ENCODE assay signal across 7 cellular contexts in the genomic region with DNA sequence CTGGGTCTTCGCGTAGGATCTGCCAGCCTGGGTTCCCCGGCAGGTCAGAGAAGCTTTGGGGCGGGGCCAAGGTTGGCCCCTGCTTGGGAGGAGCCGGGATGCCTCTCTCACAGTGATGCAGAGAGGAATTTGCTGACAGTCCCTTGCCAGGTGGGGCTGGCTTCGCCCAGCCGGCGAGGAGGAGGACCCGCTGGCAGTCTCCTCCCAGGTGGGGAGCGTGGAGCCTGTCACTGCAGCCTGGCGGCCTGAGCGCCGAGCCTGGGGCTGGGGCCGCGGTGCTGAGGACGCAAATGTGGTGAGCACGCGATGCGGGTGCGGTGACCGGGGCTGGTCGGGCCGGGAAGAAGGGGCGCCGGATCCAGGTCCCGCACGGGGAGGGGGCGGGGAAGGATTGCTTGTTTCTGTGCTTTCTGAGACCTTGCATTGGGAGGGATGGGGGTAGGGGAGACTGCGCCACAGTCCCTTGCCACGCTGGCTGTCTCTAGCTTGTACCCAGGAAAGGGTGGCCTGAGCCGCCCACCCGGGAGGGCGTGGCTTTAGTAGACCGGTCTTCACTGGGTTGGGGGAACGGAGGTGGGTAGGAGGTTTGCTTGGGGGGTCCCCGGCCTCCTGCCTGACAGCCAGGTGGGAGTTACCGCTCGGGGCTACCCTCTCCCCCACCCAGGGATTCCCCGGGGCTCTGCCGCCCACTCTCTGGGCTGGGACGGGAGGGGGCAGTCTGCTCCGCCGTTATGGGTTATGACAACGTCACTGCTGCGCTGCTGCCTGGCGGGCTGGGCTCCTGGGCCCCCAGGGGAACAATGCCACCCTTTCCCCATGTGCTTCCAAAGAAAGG. TPM values are rescaled to one million over a fixed set of nuclear protein-coding genes. Genes with fewer than 3 reads are reported as not detected.
A peak's percentile ranks its signal among the peaks of the same experiment; 100 is the strongest.
DNase-seq lines count a peak whose midpoint lies in the region; ATAC-seq and TF ChIP-seq lines count a peak whose summit lies in the region.

A gene with protein sequence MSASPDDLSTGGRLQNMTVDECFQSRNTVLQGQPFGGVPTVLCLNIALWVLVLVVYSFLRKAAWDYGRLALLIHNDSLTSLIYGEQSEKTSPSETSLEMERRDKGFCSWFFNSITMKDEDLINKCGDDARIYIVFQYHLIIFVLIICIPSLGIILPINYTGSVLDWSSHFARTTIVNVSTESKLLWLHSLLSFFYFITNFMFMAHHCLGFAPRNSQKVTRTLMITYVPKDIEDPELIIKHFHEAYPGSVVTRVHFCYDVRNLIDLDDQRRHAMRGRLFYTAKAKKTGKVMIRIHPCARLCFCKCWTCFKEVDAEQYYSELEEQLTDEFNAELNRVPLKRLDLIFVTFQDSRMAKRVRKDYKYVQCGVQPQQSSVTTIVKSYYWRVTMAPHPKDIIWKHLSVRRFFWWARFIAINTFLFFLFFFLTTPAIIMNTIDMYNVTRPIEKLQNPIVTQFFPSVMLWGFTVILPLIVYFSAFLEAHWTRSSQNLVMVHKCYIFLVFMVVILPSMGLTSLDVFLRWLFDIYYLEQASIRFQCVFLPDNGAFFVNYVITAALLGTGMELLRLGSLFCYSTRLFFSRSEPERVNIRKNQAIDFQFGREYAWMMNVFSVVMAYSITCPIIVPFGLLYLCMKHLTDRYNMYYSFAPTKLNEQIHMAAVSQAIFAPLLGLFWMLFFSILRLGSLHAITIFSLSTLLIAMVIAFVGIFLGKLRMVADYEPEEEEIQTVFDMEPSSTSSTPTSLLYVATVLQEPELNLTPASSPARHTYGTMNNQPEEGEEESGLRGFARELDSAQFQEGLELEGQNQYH (plus strand): TSS at position 196 of the 835 bp plus-strand sequence. CDS start 37,016 bp downstream, outside the sequence.

- H3K36me3 Mint-ChIP-seq in activated T-helper 2 cell treated with anti-CD3 and anti-CD28 coated beads, Interferon-gamma antibody, Interleukin-2, Interleukin-4, amounts not matched to agents 10 μg/mL and 5 μg/mL and 100 μg/mL, durations not matched to agents 14 hours and 24 hours and 36 hours (ENCODE audit: low read depth) = no peaks in the 10 kb centered on the region
- no peaks in the 10 kb centered on the region for H3K36me3 Mint-ChIP-seq in progenitor cell of endocrine pancreas (ENCODE audit: insufficient read depth)

- H3K27ac ChIP-seq in Panc1 (ENCODE audit: low read length) = no peak within 1 kb of the TSS

- in situ Hi-C loops in KBM-7 (cut with MboI; ENCODE audit: low pct_unique_long_range_greater_than_20kb, low sequenced_read_pairs) = no loop called here
- in situ Hi-C loops in Panc1 (cut with HindIII; ENCODE audit: low pct_unique_long_range_greater_than_20kb, low sequenced_read_pairs) = no loop called here

- DNase-seq in KBM-7 (peak; percentile 91), Panc1 (ENCODE audit: low read depth, low spot score) (no peak), Right ventricle myocardium superior (no peak), progenitor cell of endocrine pancreas (ENCODE audit: low spot score, unreplicated experiment) (peak; percentile 38)
- DNase-seq in activated T-helper 2 cell treated with anti-CD3 and anti-CD28 coated beads, Interferon-gamma antibody, Interleukin-2, Interleukin-4, amounts not matched to agents 10 μg/mL and 5 μg/mL and 100 μg/mL, durations not matched to agents 14 hours and 24 hours and 36 hours (ENCODE audit: low spot score) = peak; percentile 38

- peak; percentile 73 for ATAC-seq in GM19324 (IDR thresholded peaks at IDR 0.05; ENCODE audit: low FRiP score, unreplicated experiment)
- ATAC-seq in Panc1 = peak; percentile 95
- ATAC-seq in Right ventricle myocardium superior (ENCODE audit: poor library complexity) = peak; percentile 43
- no peak for ATAC-seq in GM19455 (IDR thresholded peaks at IDR 0.05; ENCODE audit: unreplicated experiment)

- peaks cover 14% of the 10 kb centered on the region for H3K4me1 Mint-ChIP-seq in activated T-helper 2 cell treated with anti-CD3 and anti-CD28 coated beads, Interferon-gamma antibody, Interleukin-2, Interleukin-4, amounts not matched to agents 10 μg/mL and 5 μg/mL and 100 μg/mL, durations not matched to agents 14 hours and 24 hours and 36 hours (ENCODE audit: low read depth)
- no peaks in the 10 kb centered on the region for H3K4me1 Mint-ChIP-seq in progenitor cell of endocrine pancreas (ENCODE audit: low read depth)

- no peaks in the 10 kb centered on the region; the same call in 1 of the 2 replicates for H3K36me3 ChIP-seq in Panc1 (ENCODE audit: control insufficient read depth, insufficient read depth, low read length)

- H3K27me3 Mint-ChIP-seq in activated T-helper 2 cell treated with anti-CD3 and anti-CD28 coated beads, Interferon-gamma antibody, Interleukin-2, Interleukin-4, amounts not matched to agents 10 μg/mL and 5 μg/mL and 100 μg/mL, durations not matched to agents 14 hours and 24 hours and 36 hours (ENCODE audit: low read depth) = peaks cover 18% of the 10 kb centered on the region
- peaks cover 47% of the 10 kb centered on the region for H3K27me3 Mint-ChIP-seq in progenitor cell of endocrine pancreas

- no peaks in the 10 kb centered on the region for H3K27me3 ChIP-seq in Panc1 (ENCODE audit: control insufficient read depth, insufficient read depth, low read length)

- H3K4me1 ChIP-seq in Panc1 (ENCODE audit: control insufficient read depth, insufficient read depth, low read length) = no peaks in the 10 kb centered on the region; the same call in 1 of the 2 replicates

- POLR2A ChIA-PET in Panc1 (lab: Charles Lee) = no interaction called here

- H3K4me3 Mint-ChIP-seq in activated T-helper 2 cell treated with anti-CD3 and anti-CD28 coated beads, Interferon-gamma antibody, Interleukin-2, Interleukin-4, amounts not matched to agents 10 μg/mL and 5 μg/mL and 100 μg/mL, durations not matched to agents 14 hours and 24 hours and 36 hours (ENCODE audit: low read depth) = peak within 1 kb of the TSS; percentile 66
- peak within 1 kb of the TSS; percentile 60 for H3K4me3 Mint-ChIP-seq in progenitor cell of endocrine pancreas (ENCODE audit: low read depth)

- BruUV-seq in Panc1 (replicated peaks; lab: Mats Ljungman, UMichigan) = no TSS peak

- H3K9me3 ChIP-seq in Panc1 (ENCODE audit: control insufficient read depth, insufficient read depth, low read depth, low read length) = no peaks in the 10 kb centered on the region

- intact Hi-C loops in Panc1 (cut with micrococcal nuclease; ENCODE audit: unreplicated experiment) (no loop called here), Right ventricle myocardium superior (cut with DNase I) (no loop called here)
- intact Hi-C loops in activated T-helper 2 cell treated with anti-CD3 and anti-CD28 coated beads, Interferon-gamma antibody, Interleukin-2, Interleukin-4, amounts not matched to agents 10 μg/mL and 5 μg/mL and 100 μg/mL, durations not matched to agents 14 hours and 24 hours and 36 hours (cut with micrococcal nuclease) = no loop called here

- CTCF ChIA-PET in Panc1 (lab: Charles Lee) = no interaction called here

- peak within 1 kb of the TSS; percentile 56 to 62 for H3K4me3 ChIP-seq in Panc1 (ENCODE audit: low read depth in 2 of 2, low read length in 2 of 2)

- H3K9me3 Mint-ChIP-seq in activated T-helper 2 cell treated with anti-CD3 and anti-CD28 coated beads, Interferon-gamma antibody, Interleukin-2, Interleukin-4, amounts not matched to agents 10 μg/mL and 5 μg/mL and 100 μg/mL, durations not matched to agents 14 hours and 24 hours and 36 hours = no peaks in the 10 kb centered on the region
- no peaks in the 10 kb centered on the region for H3K9me3 Mint-ChIP-seq in progenitor cell of endocrine pancreas (ENCODE audit: low read depth)

- TF ChIP-seq CTCF in Panc1 (IDR thresholded peaks at IDR 0.05) (no peak), progenitor cell of endocrine pancreas (IDR thresholded peaks at IDR 0.05; ENCODE audit: unreplicated experiment) (no peak)

- H3K27ac Mint-ChIP-seq in activated T-helper 2 cell treated with anti-CD3 and anti-CD28 coated beads, Interferon-gamma antibody, Interleukin-2, Interleukin-4, amounts not matched to agents 10 μg/mL and 5 μg/mL and 100 μg/mL, durations not matched to agents 14 hours and 24 hours and 36 hours = no peak within 1 kb of the TSS
- H3K27ac Mint-ChIP-seq in progenitor cell of endocrine pancreas = no peak within 1 kb of the TSS

RNA-seq across cellular contexts. Expression of the gene that starts here (rescaled TPM):
- total RNA-seq in Panc1 (2021; ENCODE audit: unreplicated experiment) (2.4 TPM), Right ventricle myocardium superior (2.9 TPM), progenitor cell of endocrine pancreas (1.6 and 1.8 TPM in 2 replicates)
- 4.1 TPM for polyA plus RNA-seq in Panc1 (2012; ENCODE audit: insufficient read length)
- total RNA-seq in activated T-helper 2 cell treated with anti-CD3 and anti-CD28 coated beads, Interferon-gamma antibody, Interleukin-2, Interleukin-4, amounts not matched to agents 10 μg/mL and 5 μg/mL and 100 μg/mL, durations not matched to agents 14 hours and 24 hours and 36 hours = 0.53 and 1.0 TPM in 2 replicates

Comparison
In these comparisons a context has a peak if more than half of its experiments do, and no peak if none do; other contexts are left out.
1. DNase-seq: peak in KBM-7 (single experiment), activated T-helper 2 cell treated with anti-CD3 and anti-CD28 coated beads, Interferon-gamma antibody, Interleukin-2, Interleukin-4, amounts not matched to agents 10 μg/mL and 5 μg/mL and 100 μg/mL, durations not matched to agents 14 hours and 24 hours and 36 hours (single experiment) and progenitor cell of endocrine pancreas (single experiment); none in Panc1 (single experiment) and Right ventricle myocardium superior (single experiment).